ENCODE assay signal across 1 cellular context in genomic region chr11:57440744-57441414, GRCh38.
TF ChIP-seq lines count a peak whose summit lies in the region.

No MANE protein-coding gene starts in this region.

TF ChIP-seq in HepG2, 621 proteins besides CTCF, POLR2A, EP300 and RAD21 (continued from another document and continues in another):
- TF ChIP-seq ATF5 (CRISPR knock-in tag; IDR thresholded peaks at IDR 0.05; ENCODE audit: low read depth): no peak
- peak; percentile 75 for TF ChIP-seq ZFX (CRISPR knock-in tag; IDR thresholded peaks at IDR 0.05; ENCODE audit: low read depth)
- no peak for TF ChIP-seq ADNP (CRISPR knock-in tag; IDR thresholded peaks at IDR 0.05)
- TF ChIP-seq ATF1 (CRISPR knock-in tag; IDR thresholded peaks at IDR 0.05): no peak; the same call in 1 of the 2 replicates
- no peak for TF ChIP-seq ZNF326 (CRISPR knock-in tag; IDR thresholded peaks at IDR 0.05; ENCODE audit: borderline replicate concordance)
- peak; percentile 79; the same call in 1 of the 2 replicates for TF ChIP-seq AHDC1 (CRISPR knock-in tag; IDR thresholded peaks at IDR 0.05; ENCODE audit: borderline replicate concordance)
- TF ChIP-seq TSC22D2 (CRISPR knock-in tag; IDR thresholded peaks at IDR 0.05; ENCODE audit: borderline replicate concordance): no peak
- no peak for TF ChIP-seq TMF1 (CRISPR knock-in tag; IDR thresholded peaks at IDR 0.05; ENCODE audit: low read depth)
- peak; percentile 5; the same call in 1 of the 2 replicates for TF ChIP-seq EHMT2 (IDR thresholded peaks at IDR 0.05; ENCODE audit: borderline replicate concordance, low read depth, low read length)
- no peak for TF ChIP-seq ZNF768 (CRISPR knock-in tag; IDR thresholded peaks at IDR 0.05)
- no peak for TF ChIP-seq HOXA9 (CRISPR knock-in tag; IDR thresholded peaks at IDR 0.05; ENCODE audit: borderline replicate concordance)
- TF ChIP-seq, protein P1, sequence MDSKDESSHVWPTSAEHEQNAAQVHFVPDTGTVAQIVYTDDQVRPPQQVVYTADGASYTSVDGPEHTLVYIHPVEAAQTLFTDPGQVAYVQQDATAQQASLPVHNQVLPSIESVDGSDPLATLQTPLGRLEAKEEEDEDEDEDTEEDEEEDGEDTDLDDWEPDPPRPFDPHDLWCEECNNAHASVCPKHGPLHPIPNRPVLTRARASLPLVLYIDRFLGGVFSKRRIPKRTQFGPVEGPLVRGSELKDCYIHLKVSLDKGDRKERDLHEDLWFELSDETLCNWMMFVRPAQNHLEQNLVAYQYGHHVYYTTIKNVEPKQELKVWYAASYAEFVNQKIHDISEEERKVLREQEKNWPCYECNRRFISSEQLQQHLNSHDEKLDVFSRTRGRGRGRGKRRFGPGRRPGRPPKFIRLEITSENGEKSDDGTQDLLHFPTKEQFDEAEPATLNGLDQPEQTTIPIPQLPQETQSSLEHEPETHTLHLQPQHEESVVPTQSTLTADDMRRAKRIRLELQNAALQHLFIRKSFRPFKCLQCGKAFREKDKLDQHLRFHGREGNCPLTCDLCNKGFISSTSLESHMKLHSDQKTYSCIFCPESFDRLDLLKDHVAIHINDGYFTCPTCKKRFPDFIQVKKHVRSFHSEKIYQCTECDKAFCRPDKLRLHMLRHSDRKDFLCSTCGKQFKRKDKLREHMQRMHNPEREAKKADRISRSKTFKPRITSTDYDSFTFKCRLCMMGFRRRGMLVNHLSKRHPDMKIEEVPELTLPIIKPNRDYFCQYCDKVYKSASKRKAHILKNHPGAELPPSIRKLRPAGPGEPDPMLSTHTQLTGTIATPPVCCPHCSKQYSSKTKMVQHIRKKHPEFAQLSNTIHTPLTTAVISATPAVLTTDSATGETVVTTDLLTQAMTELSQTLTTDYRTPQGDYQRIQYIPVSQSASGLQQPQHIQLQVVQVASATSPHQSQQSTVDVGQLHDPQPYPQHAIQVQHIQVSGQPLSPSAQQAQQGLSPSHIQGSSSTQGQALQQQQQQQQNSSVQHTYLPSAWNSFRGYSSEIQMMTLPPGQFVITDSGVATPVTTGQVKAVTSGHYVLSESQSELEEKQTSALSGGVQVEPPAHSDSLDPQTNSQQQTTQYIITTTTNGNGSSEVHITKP (CRISPR knock-in tag; IDR thresholded peaks at IDR 0.05; ENCODE audit: low read depth): no peak
- TF ChIP-seq KDM1A (CRISPR knock-in tag; IDR thresholded peaks at IDR 0.05): no peak
- TF ChIP-seq MTF1 (CRISPR knock-in tag; IDR thresholded peaks at IDR 0.05): no peak
- no peak for TF ChIP-seq CAMTA2 (CRISPR knock-in tag; IDR thresholded peaks at IDR 0.05; ENCODE audit: borderline replicate concordance)
- no peak for TF ChIP-seq SMC3 (IDR thresholded peaks at IDR 0.05; ENCODE audit: low read length)
- TF ChIP-seq ZFP1 (CRISPR knock-in tag; IDR thresholded peaks at IDR 0.05): no peak
- no peak for TF ChIP-seq STAT6 (CRISPR knock-in tag; IDR thresholded peaks at IDR 0.05; ENCODE audit: borderline replicate concordance)
- TF ChIP-seq HHEX (CRISPR knock-in tag; IDR thresholded peaks at IDR 0.05): no peak
- peak; percentile 62; the same call in 1 of the 2 replicates for TF ChIP-seq CEBPB (IDR thresholded peaks at IDR 0.05; ENCODE audit: borderline replicate concordance, low read depth, low read length)
- TF ChIP-seq, protein P2, sequence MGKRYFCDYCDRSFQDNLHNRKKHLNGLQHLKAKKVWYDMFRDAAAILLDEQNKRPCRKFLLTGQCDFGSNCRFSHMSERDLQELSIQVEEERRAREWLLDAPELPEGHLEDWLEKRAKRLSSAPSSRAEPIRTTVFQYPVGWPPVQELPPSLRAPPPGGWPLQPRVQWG (CRISPR knock-in tag; IDR thresholded peaks at IDR 0.05; ENCODE audit: borderline replicate concordance, low read depth): no peak
- TF ChIP-seq RORA (CRISPR knock-in tag; IDR thresholded peaks at IDR 0.05): no peak
- TF ChIP-seq ZNF331 (CRISPR knock-in tag; IDR thresholded peaks at IDR 0.05): peak; percentile 61; the same call in 1 of the 2 replicates
- TF ChIP-seq KDM2A (CRISPR knock-in tag; IDR thresholded peaks at IDR 0.05; ENCODE audit: borderline replicate concordance, low read depth): no peak
- no peak for TF ChIP-seq PTBP1 (IDR thresholded peaks at IDR 0.05; ENCODE audit: low read depth, low read length, poor library complexity, severe bottlenecking)
- TF ChIP-seq BRF2 (CRISPR knock-in tag; IDR thresholded peaks at IDR 0.05): no peak
- TF ChIP-seq, protein P3, sequence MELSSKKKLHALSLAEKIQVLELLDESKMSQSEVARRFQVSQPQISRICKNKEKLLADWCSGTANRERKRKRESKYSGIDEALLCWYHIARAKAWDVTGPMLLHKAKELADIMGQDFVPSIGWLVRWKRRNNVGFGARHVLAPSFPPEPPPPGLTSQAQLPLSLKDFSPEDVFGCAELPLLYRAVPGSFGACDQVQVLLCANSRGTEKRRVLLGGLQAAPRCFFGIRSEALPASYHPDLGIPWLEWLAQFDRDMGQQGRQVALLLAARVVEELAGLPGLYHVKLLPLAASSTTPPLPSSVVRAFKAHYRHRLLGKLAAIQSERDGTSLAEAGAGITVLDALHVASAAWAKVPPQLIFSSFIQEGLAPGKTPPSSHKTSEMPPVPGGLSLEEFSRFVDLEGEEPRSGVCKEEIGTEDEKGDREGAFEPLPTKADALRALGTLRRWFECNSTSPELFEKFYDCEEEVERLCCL (CRISPR knock-in tag; IDR thresholded peaks at IDR 0.05; ENCODE audit: borderline replicate concordance): no peak
- TF ChIP-seq, protein P4, sequence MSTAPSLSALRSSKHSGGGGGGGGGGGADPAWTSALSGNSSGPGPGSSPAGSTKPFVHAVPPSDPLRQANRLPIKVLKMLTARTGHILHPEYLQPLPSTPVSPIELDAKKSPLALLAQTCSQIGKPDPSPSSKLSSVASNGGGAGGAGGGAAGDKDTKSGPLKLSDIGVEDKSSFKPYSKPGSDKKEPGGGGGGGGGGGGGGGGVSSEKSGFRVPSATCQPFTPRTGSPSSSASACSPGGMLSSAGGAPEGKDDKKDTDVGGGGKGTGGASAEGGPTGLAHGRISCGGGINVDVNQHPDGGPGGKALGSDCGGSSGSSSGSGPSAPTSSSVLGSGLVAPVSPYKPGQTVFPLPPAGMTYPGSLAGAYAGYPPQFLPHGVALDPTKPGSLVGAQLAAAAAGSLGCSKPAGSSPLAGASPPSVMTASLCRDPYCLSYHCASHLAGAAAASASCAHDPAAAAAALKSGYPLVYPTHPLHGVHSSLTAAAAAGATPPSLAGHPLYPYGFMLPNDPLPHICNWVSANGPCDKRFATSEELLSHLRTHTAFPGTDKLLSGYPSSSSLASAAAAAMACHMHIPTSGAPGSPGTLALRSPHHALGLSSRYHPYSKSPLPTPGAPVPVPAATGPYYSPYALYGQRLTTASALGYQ (CRISPR knock-in tag; IDR thresholded peaks at IDR 0.05): no peak
- TF ChIP-seq PAXIP1 (CRISPR knock-in tag; conservative IDR thresholded peaks at IDR 0.05): peak; percentile 85
- TF ChIP-seq FOXO1 (CRISPR knock-in tag; IDR thresholded peaks at IDR 0.05): peak; percentile 78; the same call in 1 of the 2 replicates
- TF ChIP-seq ZNF317 (CRISPR knock-in tag; IDR thresholded peaks at IDR 0.05): no peak
- no peak for TF ChIP-seq ZNF383 (CRISPR knock-in tag; IDR thresholded peaks at IDR 0.05; ENCODE audit: borderline replicate concordance)
- TF ChIP-seq, protein P5, sequence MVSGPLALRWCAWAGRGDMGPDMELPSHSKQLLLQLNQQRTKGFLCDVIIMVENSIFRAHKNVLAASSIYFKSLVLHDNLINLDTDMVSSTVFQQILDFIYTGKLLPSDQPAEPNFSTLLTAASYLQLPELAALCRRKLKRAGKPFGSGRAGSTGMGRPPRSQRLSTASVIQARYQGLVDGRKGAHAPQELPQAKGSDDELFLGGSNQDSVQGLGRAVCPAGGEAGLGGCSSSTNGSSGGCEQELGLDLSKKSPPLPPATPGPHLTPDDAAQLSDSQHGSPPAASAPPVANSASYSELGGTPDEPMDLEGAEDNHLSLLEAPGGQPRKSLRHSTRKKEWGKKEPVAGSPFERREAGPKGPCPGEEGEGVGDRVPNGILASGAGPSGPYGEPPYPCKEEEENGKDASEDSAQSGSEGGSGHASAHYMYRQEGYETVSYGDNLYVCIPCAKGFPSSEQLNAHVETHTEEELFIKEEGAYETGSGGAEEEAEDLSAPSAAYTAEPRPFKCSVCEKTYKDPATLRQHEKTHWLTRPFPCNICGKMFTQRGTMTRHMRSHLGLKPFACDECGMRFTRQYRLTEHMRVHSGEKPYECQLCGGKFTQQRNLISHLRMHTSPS (CRISPR knock-in tag; IDR thresholded peaks at IDR 0.05; ENCODE audit: low read depth): no peak
- no peak for TF ChIP-seq ZNF207 (IDR thresholded peaks at IDR 0.05; ENCODE audit: borderline replicate concordance)
